9 cellular contexts compared by ENCODE assay signal in genomic region chr10:95327367-95327766, GRCh38. TPM values are rescaled to one million over a fixed set of nuclear protein-coding genes. Genes with fewer than 3 reads are reported as not detected.
A peak's percentile ranks its signal among the peaks of the same experiment; 100 is the strongest.
DNase-seq lines count a peak whose midpoint lies in the region; TF ChIP-seq lines count a peak whose summit lies in the region.
"Had no signal": no experiment of that assay in that cellular context is flagged by ENCODE, and none has a peak within 500 bp of the region (broad histone marks: within the 10 kb centered on the region; RNA-seq: fewer than 3 reads in every experiment).

No MANE protein-coding gene starts in this region.

- H3K27me3 Mint-ChIP-seq in activated T-cell treated with anti-CD3 and anti-CD28 coated beads, Interleukin-2, amount 50 U/mL, for 24 hours, result no peaks in the 10 kb centered on the region
- H3K27me3 Mint-ChIP-seq in activated naive CD4-positive, alpha-beta T cell treated with anti-CD3 and anti-CD28 coated beads for 36 hours (ENCODE audit: low read depth), result no peaks in the 10 kb centered on the region
- H3K27me3 Mint-ChIP-seq: activated naive CD8-positive, alpha-beta T cell had no signal

- CTCF ChIA-PET in activated naive CD4-positive, alpha-beta T cell treated with anti-CD3 and anti-CD28 coated beads for 36 hours (lab: Charles Lee), result no interaction called here

- DNase-seq in COLO668 (lab: John Stamatoyannopoulos, UW; ENCODE audit: unreplicated experiment) (peak; percentile 74), NCI-H2081 treated with DMSO at 0.1 percent for 48 hours (lab: John Stamatoyannopoulos, UW) (peak; percentile 36), cardiac fibroblast (ENCODE audit: low read depth in 2 of 2) (peak; percentile 60 to 67), lung microvascular endothelial cell (ENCODE audit: low read depth in 2 of 2) (peak; percentile 75 to 80), cerebellum (ENCODE audit: low spot score) (no peak)
- DNase-seq in activated T-cell treated with anti-CD3 and anti-CD28 coated beads, Interleukin-2, amount 50 U/mL, for 24 hours, result no peak
- DNase-seq in activated naive CD4-positive, alpha-beta T cell treated with anti-CD3 and anti-CD28 coated beads for 36 hours, result no peak
- no peak for DNase-seq in stimulated activated CD4-positive, alpha-beta T cell treated with anti-CD3 and anti-CD28 coated beads, Interleukin-4, amount 100 ng/mL, for 24 hours

- H3K4me3 Mint-ChIP-seq in activated T-cell treated with anti-CD3 and anti-CD28 coated beads, Interleukin-2, amount 50 U/mL, for 24 hours, result no peak overlapping the region
- no peak overlapping the region for H3K4me3 Mint-ChIP-seq in activated naive CD4-positive, alpha-beta T cell treated with anti-CD3 and anti-CD28 coated beads for 36 hours
- H3K4me3 Mint-ChIP-seq: activated naive CD8-positive, alpha-beta T cell had no signal

- H3K4me1 Mint-ChIP-seq in activated T-cell treated with anti-CD3 and anti-CD28 coated beads, Interleukin-2, amount 50 U/mL, for 24 hours (ENCODE audit: low read depth), result no peaks in the 10 kb centered on the region
- H3K4me1 Mint-ChIP-seq in activated naive CD4-positive, alpha-beta T cell treated with anti-CD3 and anti-CD28 coated beads for 36 hours (ENCODE audit: low read depth), result no peaks in the 10 kb centered on the region

- intact Hi-C loops in activated naive CD4-positive, alpha-beta T cell treated with anti-CD3 and anti-CD28 coated beads for 36 hours (cut with micrococcal nuclease), result no loop called here

- H3K27ac Mint-ChIP-seq in activated T-cell treated with anti-CD3 and anti-CD28 coated beads, Interleukin-2, amount 50 U/mL, for 24 hours, result no peak overlapping the region
- H3K27ac Mint-ChIP-seq in activated naive CD4-positive, alpha-beta T cell treated with anti-CD3 and anti-CD28 coated beads for 36 hours, result no peak overlapping the region
- H3K27ac Mint-ChIP-seq: activated naive CD8-positive, alpha-beta T cell had no signal

- no peak overlapping the region for H3K4me3 ChIP-seq in cardiac fibroblast (replicated peaks in 1 of 2; ENCODE audit: low read depth in 2 of 2, low read length in 2 of 2)

- no peaks in the 10 kb centered on the region for H3K9me3 Mint-ChIP-seq in activated T-cell treated with anti-CD3 and anti-CD28 coated beads, Interleukin-2, amount 50 U/mL, for 24 hours
- H3K9me3 Mint-ChIP-seq in activated naive CD4-positive, alpha-beta T cell treated with anti-CD3 and anti-CD28 coated beads for 36 hours, result no peaks in the 10 kb centered on the region

- no peaks in the 10 kb centered on the region for H3K36me3 Mint-ChIP-seq in activated T-cell treated with anti-CD3 and anti-CD28 coated beads, Interleukin-2, amount 50 U/mL, for 24 hours (ENCODE audit: low read depth)
- H3K36me3 Mint-ChIP-seq in activated naive CD4-positive, alpha-beta T cell treated with anti-CD3 and anti-CD28 coated beads for 36 hours (ENCODE audit: low read depth), result no peaks in the 10 kb centered on the region
- H3K36me3 Mint-ChIP-seq: activated naive CD8-positive, alpha-beta T cell had no signal

- no peak for TF ChIP-seq CTCF in cardiac fibroblast (IDR thresholded peaks at IDR 0.05; ENCODE audit: low read depth, low read length)

RNA-seq across cellular contexts. Expression of gene PDLIM1, which starts 36.6 kb away (rescaled TPM):
- total RNA-seq in lung microvascular endothelial cell (67.1 and 93.7 TPM in 2 replicates), cerebellum (4.4 TPM)
- under 1 TPM; 0.27 to 0.33 TPM for total RNA-seq in activated naive CD4-positive, alpha-beta T cell treated with anti-CD3 and anti-CD28 coated beads for 36 hours

Comparison
In these comparisons a context has a peak if more than half of its experiments do, and no peak if none do; other contexts are left out.
1. DNase-seq: peak in COLO668 (single experiment), NCI-H2081 treated with DMSO at 0.1 percent for 48 hours (single experiment), cardiac fibroblast (2 of 2) and lung microvascular endothelial cell (2 of 2); none in activated T-cell treated with anti-CD3 and anti-CD28 coated beads, Interleukin-2, amount 50 U/mL, for 24 hours (single experiment), activated naive CD4-positive, alpha-beta T cell treated with anti-CD3 and anti-CD28 coated beads for 36 hours (single experiment), cerebellum (single experiment) and stimulated activated CD4-positive, alpha-beta T cell treated with anti-CD3 and anti-CD28 coated beads, Interleukin-4, amount 100 ng/mL, for 24 hours (single experiment).
2. RNA of gene PDLIM1, which starts 36.6 kb away (total RNA-seq): 67.1 to 93.7 TPM in lung microvascular endothelial cell; 4.4 TPM in cerebellum (single experiment) and 0.27 to 0.33 TPM in activated naive CD4-positive, alpha-beta T cell treated with anti-CD3 and anti-CD28 coated beads for 36 hours; every median in the first group is over 10 times any median in the second.